8 cellular contexts compared by ENCODE assay signal in the genomic region with DNA sequence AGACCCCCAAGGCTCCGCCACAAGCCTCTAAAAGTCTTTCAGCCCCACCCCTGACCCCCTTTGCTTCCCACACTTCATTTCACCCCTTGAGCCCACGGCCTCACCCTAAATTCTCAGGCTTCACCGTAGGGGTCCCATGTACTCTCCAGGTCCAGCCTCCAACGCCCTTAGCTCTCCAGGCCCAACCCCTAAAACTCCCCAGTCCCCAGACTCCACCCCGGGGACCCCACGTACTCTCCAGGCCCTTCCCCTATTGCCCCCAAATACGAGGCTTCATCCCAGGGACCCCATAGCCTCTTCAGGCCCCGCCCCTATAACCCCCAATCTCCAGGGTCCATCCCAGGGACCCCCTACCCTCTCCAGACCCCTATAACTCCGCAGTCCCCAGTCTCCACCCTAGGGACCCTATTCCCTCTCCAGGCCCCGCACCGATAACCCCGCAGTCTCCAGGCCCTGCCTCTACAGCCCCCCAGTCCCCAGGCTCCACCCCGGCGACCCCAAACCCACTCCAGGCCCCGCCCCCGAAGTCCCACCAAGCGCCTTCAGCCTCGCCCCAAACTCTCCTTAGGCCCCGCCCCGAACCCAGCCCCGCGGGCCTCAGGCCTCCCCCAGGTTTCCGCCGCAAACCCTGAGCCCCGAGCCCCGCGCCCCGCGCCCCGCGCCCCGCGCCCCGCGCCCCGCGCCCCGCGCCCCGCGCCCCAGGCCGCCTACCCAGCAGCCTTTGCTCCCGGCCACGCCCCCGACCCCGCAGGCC.
A peak's percentile ranks its signal among the peaks of the same experiment; 100 is the strongest.
DNase-seq lines count a peak whose midpoint lies in the region; ATAC-seq and TF ChIP-seq lines count a peak whose summit lies in the region.

No MANE protein-coding gene starts in this region.

- peak overlapping the region; percentile 100 for H3K27ac Mint-ChIP-seq in effector memory CD8-positive, alpha-beta T cell

- peak overlapping the region; percentile 95 to 96 for H3K4me3 Mint-ChIP-seq in effector memory CD8-positive, alpha-beta T cell

- H3K9me3 ChIP-seq in DOHH2 (ENCODE audit: control insufficient read depth, insufficient read depth, low read length) (no peaks in the 10 kb centered on the region), NT2/D1 (ENCODE audit: insufficient read depth, low read length) (no peaks in the 10 kb centered on the region), muscle layer of colon (ENCODE audit: low read length) (no peaks in the 10 kb centered on the region)

- peak overlapping the region; percentile 58 for H3K27ac ChIP-seq in DOHH2 (ENCODE audit: low read depth, low read length)
- H3K27ac ChIP-seq in muscle layer of colon (ENCODE audit: low read depth, low read length) = peak overlapping the region; percentile 84

- H4K20me1 ChIP-seq in DOHH2 (ENCODE audit: control insufficient read depth, insufficient read depth, low read depth, low read length) = no peaks in the 10 kb centered on the region

- peak overlapping the region; percentile 79 for H3K4me2 ChIP-seq in DOHH2 (ENCODE audit: low read length)

- no peak for TF ChIP-seq CTCF in DOHH2 (IDR thresholded peaks at IDR 0.05; ENCODE audit: low read depth, low read length, poor library complexity, severe bottlenecking)

- H3K9me2 ChIP-seq in DOHH2 (replicated peaks; ENCODE audit: control insufficient read depth, low read length) = no peaks in the 10 kb centered on the region

- peaks cover 12% of the 10 kb centered on the region for H3K79me2 ChIP-seq in DOHH2 (ENCODE audit: control insufficient read depth, low read length)

- H3K4me3 ChIP-seq in DOHH2 (ENCODE audit: low read length) (peak overlapping the region; percentile 90), NT2/D1 (ENCODE audit: insufficient read length, low read depth) (peak overlapping the region; percentile 86), muscle layer of colon (ENCODE audit: low read depth in 1 of 2, low read length in 2 of 2) (peak overlapping the region; percentile 79 to 91)

- no peaks in the 10 kb centered on the region for H3K27me3 Mint-ChIP-seq in effector memory CD8-positive, alpha-beta T cell

- peaks cover 53% of the 10 kb centered on the region for H3K36me3 Mint-ChIP-seq in effector memory CD8-positive, alpha-beta T cell (ENCODE audit: insufficient read depth)

- H3K9me3 Mint-ChIP-seq in effector memory CD8-positive, alpha-beta T cell = no peaks in the 10 kb centered on the region

- ATAC-seq in GM21529 (IDR thresholded peaks at IDR 0.05; ENCODE audit: unreplicated experiment) = peak; percentile 46
- peak; percentile 51 for ATAC-seq in effector memory CD8-positive, alpha-beta T cell (replicated peaks)

- H3K4me1 Mint-ChIP-seq in effector memory CD8-positive, alpha-beta T cell (ENCODE audit: low read depth in 2 of 2) = peaks cover 16 to 18% of the 10 kb centered on the region in 2 donors

- peaks cover 19% of the 10 kb centered on the region for H3K4me1 ChIP-seq in DOHH2 (ENCODE audit: control insufficient read depth, low read length)
- peaks cover 6% of the 10 kb centered on the region for H3K4me1 ChIP-seq in NT2/D1 (ENCODE audit: insufficient read depth, insufficient read length)
- H3K4me1 ChIP-seq in muscle layer of colon (ENCODE audit: insufficient read depth, low read length) = peaks cover 6% of the 10 kb centered on the region

- H3K9ac ChIP-seq in NT2/D1 (ENCODE audit: insufficient read length, low read depth) = peak overlapping the region; percentile 95
- peak overlapping the region; percentile 61 for H3K9ac ChIP-seq in muscle layer of colon (ENCODE audit: low read length)

- H3F3A ChIP-seq in DOHH2 (ENCODE audit: control insufficient read depth, insufficient read depth) = no peaks in the 10 kb centered on the region

- DNase-seq in NT2/D1 (ENCODE audit: low read depth, low spot score) (no peak), kidney tubule cell (ENCODE audit: low spot score) (no peak), MV-4-11 (lab: John Stamatoyannopoulos, UW) (no peak), hippocampal formation (lab: John Stamatoyannopoulos, UW) (no peak)
- no peak for DNase-seq in effector memory CD8-positive, alpha-beta T cell

- peaks cover 11% of the 10 kb centered on the region for H3K36me3 ChIP-seq in DOHH2 (ENCODE audit: control insufficient read depth, low read length)
- H3K36me3 ChIP-seq in NT2/D1 (ENCODE audit: insufficient read depth, insufficient read length, low read length) = peaks cover 50% of the 10 kb centered on the region
- H3K36me3 ChIP-seq in muscle layer of colon (ENCODE audit: insufficient read depth, low read length) = peaks cover 17% of the 10 kb centered on the region

- no peaks in the 10 kb centered on the region for H3K27me3 ChIP-seq in DOHH2 (ENCODE audit: control insufficient read depth, low read length)
- no peaks in the 10 kb centered on the region for H3K27me3 ChIP-seq in NT2/D1 (ENCODE audit: insufficient read depth, insufficient read length)
- no peaks in the 10 kb centered on the region for H3K27me3 ChIP-seq in muscle layer of colon (ENCODE audit: control insufficient read depth in 1 of 2, insufficient read depth in 2 of 2, low read length in 2 of 2)
